1 cellular context compared by ENCODE assay signal in genomic region chr20:9572690-9573089, GRCh38.
TF ChIP-seq lines count a peak whose summit lies in the region.

No MANE protein-coding gene starts in this region.

TF ChIP-seq in WTC11, 78 proteins besides CTCF, POLR2A, EP300 and RAD21 (continued from another document):
- no peak for TF ChIP-seq MXD4 (CRISPR knock-in tag; IDR thresholded peaks at IDR 0.05; ENCODE audit: borderline replicate concordance)
- TF ChIP-seq AFF4 (CRISPR knock-in tag; IDR thresholded peaks at IDR 0.05; ENCODE audit: borderline replicate concordance), result no peak
- no peak for TF ChIP-seq RORB (CRISPR knock-in tag; IDR thresholded peaks at IDR 0.05)
- no peak for TF ChIP-seq GRHL2 (CRISPR knock-in tag; IDR thresholded peaks at IDR 0.05; ENCODE audit: insufficient replicate concordance, severe bottlenecking)
